ENCODE assay signal across 9 cellular contexts in the genomic region with DNA sequence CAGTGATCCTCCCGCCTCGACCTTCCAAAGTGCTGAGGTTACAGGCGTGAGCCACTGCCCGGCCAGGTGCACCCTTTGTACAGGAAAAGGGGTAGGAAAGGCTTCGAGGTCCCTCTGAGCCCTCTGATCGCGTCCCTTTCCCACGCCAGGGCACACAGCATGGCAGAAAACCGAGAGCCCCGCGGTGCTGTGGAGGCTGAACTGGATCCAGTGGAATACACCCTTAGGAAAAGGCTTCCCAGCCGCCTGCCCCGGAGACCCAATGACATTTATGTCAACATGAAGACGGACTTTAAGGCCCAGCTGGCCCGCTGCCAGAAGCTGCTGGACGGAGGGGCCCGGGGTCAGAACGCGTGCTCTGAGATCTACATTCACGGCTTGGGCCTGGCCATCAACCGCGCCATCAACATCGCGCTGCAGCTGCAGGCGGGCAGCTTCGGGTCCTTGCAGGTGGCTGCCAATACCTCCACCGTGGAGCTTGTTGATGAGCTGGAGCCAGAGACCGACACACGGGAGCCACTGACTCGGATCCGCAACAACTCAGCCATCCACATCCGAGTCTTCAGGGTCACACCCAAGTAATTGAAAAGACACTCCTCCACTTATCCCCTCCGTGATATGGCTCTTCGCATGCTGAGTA. TPM values are rescaled to one million over a fixed set of nuclear protein-coding genes. Genes with fewer than 3 reads are reported as not detected.
DNase-seq lines count a peak whose midpoint lies in the region; ATAC-seq lines count a peak whose summit lies in the region.
"Had no signal": no experiment of that assay in that cellular context is flagged by ENCODE, and none has a peak within 500 bp of the region (broad histone marks: within the 10 kb centered on the region; RNA-seq: fewer than 3 reads in every experiment).

No MANE protein-coding gene starts in this region.

- H3K4me1 ChIP-seq in iPS DF 6.9 (ENCODE audit: control insufficient read depth, insufficient read depth, low read length) = no peaks in the 10 kb centered on the region

- no peaks in the 10 kb centered on the region for H3K9me3 ChIP-seq in iPS DF 6.9 (ENCODE audit: control insufficient read depth, insufficient read depth, low read length)

- H3K27me3 ChIP-seq in iPS DF 6.9 (ENCODE audit: control insufficient read depth, insufficient read depth, low read length) = no peaks in the 10 kb centered on the region

- peaks cover 8% of the 10 kb centered on the region for H3K36me3 Mint-ChIP-seq in activated CD8-positive, alpha-beta T cell treated with anti-CD3 and anti-CD28 coated beads, Interleukin-2, amount 10 ng/mL, durations not matched to agents 7 days and 5 days (ENCODE audit: low read depth)
- peaks cover 6 to 19% of the 10 kb centered on the region in 2 donors for H3K36me3 Mint-ChIP-seq in stimulated activated naive B cell treated with anti-CD40 and anti-IgM and Interleukin-4, amounts not matched to agents 10 μg/mL and 1 μg/mL and 100 μg/mL, for 72 hours

- CTCF ChIA-PET in activated CD8-positive, alpha-beta T cell treated with anti-CD3 and anti-CD28 coated beads, Interleukin-2, amount 10 ng/mL, durations not matched to agents 7 days and 5 days (lab: Charles Lee) = interaction anchor here (1.0 to 4.7 kb wide), 7 partner anchors 14 to 145 kb away, joined by 3 to 128 read pairs (median 34); a partner anchor contains a TSS

- peak overlapping the region; percentile 98 for H3K27ac Mint-ChIP-seq in activated CD8-positive, alpha-beta T cell treated with anti-CD3 and anti-CD28 coated beads, Interleukin-2, amount 10 ng/mL, durations not matched to agents 7 days and 5 days
- H3K27ac Mint-ChIP-seq in stimulated activated naive B cell treated with anti-CD40 and anti-IgM and Interleukin-4, amounts not matched to agents 10 μg/mL and 1 μg/mL and 100 μg/mL, for 72 hours = peak overlapping the region; percentile 97

- POLR2A ChIA-PET in activated CD8-positive, alpha-beta T cell treated with anti-CD3 and anti-CD28 coated beads, Interleukin-2, amount 10 ng/mL, durations not matched to agents 7 days and 5 days (lab: Charles Lee) = interaction anchor here (1.1 to 2.3 kb wide), 5 partner anchors 10 to 168 kb away, joined by 3 to 17 read pairs (median 11); a partner anchor contains a TSS

- peaks cover 19% of the 10 kb centered on the region for H3K4me1 Mint-ChIP-seq in activated CD8-positive, alpha-beta T cell treated with anti-CD3 and anti-CD28 coated beads, Interleukin-2, amount 10 ng/mL, durations not matched to agents 7 days and 5 days (ENCODE audit: low read depth)
- peaks cover 9 to 29% of the 10 kb centered on the region in 2 donors for H3K4me1 Mint-ChIP-seq in stimulated activated naive B cell treated with anti-CD40 and anti-IgM and Interleukin-4, amounts not matched to agents 10 μg/mL and 1 μg/mL and 100 μg/mL, for 72 hours

- H3K27me3 Mint-ChIP-seq in activated CD8-positive, alpha-beta T cell treated with anti-CD3 and anti-CD28 coated beads, Interleukin-2, amount 10 ng/mL, durations not matched to agents 7 days and 5 days (ENCODE audit: low read depth) = peaks cover 2% of the 10 kb centered on the region
- H3K27me3 Mint-ChIP-seq in stimulated activated naive B cell treated with anti-CD40 and anti-IgM and Interleukin-4, amounts not matched to agents 10 μg/mL and 1 μg/mL and 100 μg/mL, for 72 hours = no peaks in the 10 kb centered on the region

- no peaks in the 10 kb centered on the region for H3K9me3 Mint-ChIP-seq in activated CD8-positive, alpha-beta T cell treated with anti-CD3 and anti-CD28 coated beads, Interleukin-2, amount 10 ng/mL, durations not matched to agents 7 days and 5 days (ENCODE audit: insufficient read depth)
- H3K9me3 Mint-ChIP-seq in stimulated activated naive B cell treated with anti-CD40 and anti-IgM and Interleukin-4, amounts not matched to agents 10 μg/mL and 1 μg/mL and 100 μg/mL, for 72 hours = no peaks in the 10 kb centered on the region

- no peak overlapping the region for H3K27ac ChIP-seq in iPS DF 6.9 (ENCODE audit: low read length)

- no CpG with 5 or more reads among the region's 34 CpGs for whole genome bisulfite sequencing in iPS DF 6.9 (ENCODE audit: insufficient coverage, insufficient read length)

- DNase-seq in DMS 273 (lab: John Stamatoyannopoulos, UW; ENCODE audit: unreplicated experiment) (peak; percentile 66), DMS 273 treated with DMSO at 0.1 percent for 48 hours (lab: John Stamatoyannopoulos, UW) (no peak), iPS DF 6.9 (ENCODE audit: low read depth, low spot score) (no peak), NOMO-1 (lab: John Stamatoyannopoulos, UW; ENCODE audit: unreplicated experiment in 2 of 2) (no peak), 8988T (no peak), SIG-M5 treated with dmso at 0.1 percent for 504 hours (lab: John Stamatoyannopoulos, UW; ENCODE audit: unreplicated experiment) (no peak)
- DNase-seq in activated CD8-positive, alpha-beta T cell treated with anti-CD3 and anti-CD28 coated beads, Interleukin-2, amount 10 ng/mL, durations not matched to agents 7 days and 5 days = no peak
- DNase-seq in stimulated activated naive B cell treated with anti-CD40 and anti-IgM and Interleukin-4, amounts not matched to agents 10 μg/mL and 1 μg/mL and 100 μg/mL, for 72 hours = no peak

- H3K4me3 ChIP-seq in iPS DF 6.9 (ENCODE audit: low read length) = peak overlapping the region; percentile 75

- peak overlapping the region; percentile 96 for H3K4me3 Mint-ChIP-seq in activated CD8-positive, alpha-beta T cell treated with anti-CD3 and anti-CD28 coated beads, Interleukin-2, amount 10 ng/mL, durations not matched to agents 7 days and 5 days
- H3K4me3 Mint-ChIP-seq in stimulated activated naive B cell treated with anti-CD40 and anti-IgM and Interleukin-4, amounts not matched to agents 10 μg/mL and 1 μg/mL and 100 μg/mL, for 72 hours = peak overlapping the region; percentile 98 to 99

- no peak for ATAC-seq in activated CD8-positive, alpha-beta T cell treated with anti-CD3 and anti-CD28 coated beads, Interleukin-2, amount 10 ng/mL, durations not matched to agents 7 days and 5 days
- ATAC-seq in stimulated activated naive B cell treated with anti-CD40 and anti-IgM and Interleukin-4, amounts not matched to agents 10 μg/mL and 1 μg/mL and 100 μg/mL, for 72 hours (replicated peaks) = no peak

- H3K36me3 ChIP-seq in iPS DF 6.9 (ENCODE audit: control insufficient read depth, insufficient read depth, low read length) = 0 out of 2 replicates have a peak, but pooled peaks cover 4% of the 10 kb centered on the region

RNA-seq across cellular contexts. Expression of a gene that starts 0.9 kb away (rescaled TPM):
- 10 to 100 TPM; 43.6 to 48.3 TPM for total RNA-seq in activated CD8-positive, alpha-beta T cell treated with anti-CD3 and anti-CD28 coated beads, Interleukin-2, amount 10 ng/mL, durations not matched to agents 7 days and 5 days

RNA-seq across cellular contexts. Expression of a gene that starts 12.7 kb away (rescaled TPM):
- total RNA-seq in activated CD8-positive, alpha-beta T cell treated with anti-CD3 and anti-CD28 coated beads, Interleukin-2, amount 10 ng/mL, durations not matched to agents 7 days and 5 days = 10 to 100 TPM; 42.1 to 43.0 TPM

RNA-seq across cellular contexts. Expression of a gene that starts 13.5 kb away (rescaled TPM):
- not detected for total RNA-seq in activated CD8-positive, alpha-beta T cell treated with anti-CD3 and anti-CD28 coated beads, Interleukin-2, amount 10 ng/mL, durations not matched to agents 7 days and 5 days

RNA-seq across cellular contexts. Expression of a gene that starts 26.6 kb away (rescaled TPM):
- total RNA-seq in activated CD8-positive, alpha-beta T cell treated with anti-CD3 and anti-CD28 coated beads, Interleukin-2, amount 10 ng/mL, durations not matched to agents 7 days and 5 days = not detected
- total RNA-seq: SK-MEL-5 had no signal

RNA-seq across cellular contexts. Expression of a gene that starts 33.3 kb away (rescaled TPM):
- 100 to 1,000 TPM; 274 to 286 TPM for total RNA-seq in activated CD8-positive, alpha-beta T cell treated with anti-CD3 and anti-CD28 coated beads, Interleukin-2, amount 10 ng/mL, durations not matched to agents 7 days and 5 days
